In the genomic region with DNA sequence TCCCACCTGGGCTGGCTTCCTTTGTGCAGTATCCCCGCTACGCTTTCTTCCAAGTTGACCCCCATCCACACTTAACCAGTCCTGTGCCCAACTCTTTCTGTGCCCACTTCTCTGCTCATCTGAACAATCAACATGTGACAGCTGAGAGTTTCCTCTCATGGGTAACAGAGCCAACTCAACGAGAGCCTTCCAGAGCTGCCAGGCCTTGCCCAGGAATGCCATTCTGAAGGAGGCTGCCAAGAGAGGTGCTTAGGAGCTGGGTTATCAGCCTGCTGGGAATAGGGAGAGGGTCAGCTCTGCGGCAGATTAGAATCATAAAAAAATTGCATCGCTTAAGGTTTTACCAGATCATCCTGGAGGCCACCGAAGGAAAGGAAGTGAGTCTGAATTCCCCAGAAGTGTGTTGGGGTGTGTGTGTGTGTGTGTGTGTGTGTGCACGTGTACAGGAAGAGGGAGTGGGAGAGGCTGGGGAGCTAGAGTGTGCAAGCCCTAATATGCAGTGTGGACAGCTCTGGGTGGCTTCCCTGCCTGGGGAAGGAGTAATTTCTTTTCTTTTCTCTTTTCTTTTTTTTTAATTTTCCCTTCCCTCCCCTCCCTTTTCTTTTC, we compare ENCODE assay signal across 12 cellular contexts.
A peak's percentile ranks its signal among the peaks of the same experiment; 100 is the strongest.
DNase-seq lines count a peak whose midpoint lies in the region; ATAC-seq, FAIRE-seq and TF ChIP-seq lines count a peak whose summit lies in the region.
"Had no signal": no experiment of that assay in that cellular context is flagged by ENCODE, and none has a peak within 500 bp of the region (broad histone marks: within the 10 kb centered on the region; RNA-seq: fewer than 3 reads in every experiment).

No MANE protein-coding gene starts in this region.

- no peaks in the 10 kb centered on the region for H3K36me3 ChIP-seq in bronchial epithelial cell (ENCODE audit: control insufficient read depth, insufficient read depth, low read length)

- DNase-seq in activated T-cell treated with anti-CD3 and anti-CD28 coated beads, Interleukin-2, amount 50 U/mL, for 24 hours, result no peak
- no peak for DNase-seq in activated T-cell treated with anti-CD3 and anti-CD28 coated beads, Interleukin-2, amount 50 U/mL, for 4 hours
- no peak for DNase-seq in bronchial epithelial cell (ENCODE audit: low read depth)
- DNase-seq in type B pancreatic cell (ENCODE audit: extremely low spot score, unreplicated experiment), result no peak
- DNase-seq in D721Med (ENCODE audit: insufficient read length, low spot score), result no peak
- DNase-seq in SIG-M5 treated with dmso at 0.1 percent for 504 hours (lab: John Stamatoyannopoulos, UW; ENCODE audit: unreplicated experiment), result no peak
- no peak for DNase-seq in SIG-M5 (lab: John Stamatoyannopoulos, UW)
- DNase-seq: activated effector memory CD4-positive, alpha-beta T cell treated with Interleukin-2 at 50 U/mL for 16 hours; mesendoderm; NCI-H1436 treated with DMSO at 0.1 percent for 48 hours; retina had no signal

- no peaks in the 10 kb centered on the region for H3K9me3 Mint-ChIP-seq in activated T-cell treated with anti-CD3 and anti-CD28 coated beads, Interleukin-2, amount 50 U/mL, for 24 hours
- no peaks in the 10 kb centered on the region for H3K9me3 Mint-ChIP-seq in activated T-cell treated with anti-CD3 and anti-CD28 coated beads, Interleukin-2, amount 50 U/mL, for 4 hours
- H3K9me3 Mint-ChIP-seq in nephron, result no peaks in the 10 kb centered on the region
- H3K9me3 Mint-ChIP-seq in type B pancreatic cell, result no peaks in the 10 kb centered on the region

- peaks cover 7% of the 10 kb centered on the region for H3K4me1 Mint-ChIP-seq in activated T-cell treated with anti-CD3 and anti-CD28 coated beads, Interleukin-2, amount 50 U/mL, for 24 hours (ENCODE audit: low read depth)
- H3K4me1 Mint-ChIP-seq in activated T-cell treated with anti-CD3 and anti-CD28 coated beads, Interleukin-2, amount 50 U/mL, for 4 hours (ENCODE audit: low read depth), result no peaks in the 10 kb centered on the region
- H3K4me1 Mint-ChIP-seq in nephron, result peaks cover 34% of the 10 kb centered on the region
- H3K4me1 Mint-ChIP-seq in type B pancreatic cell (ENCODE audit: unreplicated experiment), result peaks cover 21% of the 10 kb centered on the region

- peaks cover 4% of the 10 kb centered on the region for H3K27me3 ChIP-seq in bronchial epithelial cell (ENCODE audit: control insufficient read depth, insufficient read depth, low read length)

- no peak overlapping the region for H3K4me3 ChIP-seq in bronchial epithelial cell (ENCODE audit: low read depth, low read length)

- peaks cover 4% of the 10 kb centered on the region for H3K27me3 Mint-ChIP-seq in activated T-cell treated with anti-CD3 and anti-CD28 coated beads, Interleukin-2, amount 50 U/mL, for 24 hours
- peaks cover 15% of the 10 kb centered on the region for H3K27me3 Mint-ChIP-seq in activated T-cell treated with anti-CD3 and anti-CD28 coated beads, Interleukin-2, amount 50 U/mL, for 4 hours (ENCODE audit: low read depth)
- H3K27me3 Mint-ChIP-seq in nephron (ENCODE audit: low read depth), result peaks cover 18% of the 10 kb centered on the region
- H3K27me3 Mint-ChIP-seq in type B pancreatic cell, result peaks cover 6% of the 10 kb centered on the region

- ATAC-seq in activated T-cell treated with anti-CD3 and anti-CD28 coated beads, Interleukin-2, amount 50 U/mL, for 4 hours, result no peak

- FAIRE-seq in bronchial epithelial cell (lab: Jason Lieb, UNC) (peak; percentile 52), D721Med (lab: Jason Lieb, UNC) (no peak)

- H3K36me3 Mint-ChIP-seq in activated T-cell treated with anti-CD3 and anti-CD28 coated beads, Interleukin-2, amount 50 U/mL, for 24 hours (ENCODE audit: low read depth), result no peaks in the 10 kb centered on the region
- H3K36me3 Mint-ChIP-seq in activated T-cell treated with anti-CD3 and anti-CD28 coated beads, Interleukin-2, amount 50 U/mL, for 4 hours (ENCODE audit: insufficient read depth), result no peaks in the 10 kb centered on the region
- H3K36me3 Mint-ChIP-seq in nephron (ENCODE audit: low read depth) (no peaks in the 10 kb centered on the region), type B pancreatic cell (no peaks in the 10 kb centered on the region)

- TF ChIP-seq CTCF in bronchial epithelial cell (IDR thresholded peaks at IDR 0.05; ENCODE audit: insufficient read depth, low read length, severe bottlenecking) (no peak), nephron (IDR thresholded peaks at IDR 0.05; ENCODE audit: unreplicated experiment in 3 of 3) (no peak), type B pancreatic cell (conservative IDR thresholded peaks at IDR 0.05) (no peak), D721Med (IDR thresholded peaks at IDR 0.05; ENCODE audit: insufficient read depth, missing control alignments) (no peak)

- H3K27ac Mint-ChIP-seq in activated T-cell treated with anti-CD3 and anti-CD28 coated beads, Interleukin-2, amount 50 U/mL, for 24 hours, result peak overlapping the region; percentile 22
- peak overlapping the region in 2 of 3 experiments; percentile 16 to 67 for H3K27ac Mint-ChIP-seq in nephron
- H3K27ac Mint-ChIP-seq in type B pancreatic cell, result peak overlapping the region; percentile 10

- H3K4me3 Mint-ChIP-seq in activated T-cell treated with anti-CD3 and anti-CD28 coated beads, Interleukin-2, amount 50 U/mL, for 24 hours, result no peak overlapping the region
- no peak overlapping the region for H3K4me3 Mint-ChIP-seq in activated T-cell treated with anti-CD3 and anti-CD28 coated beads, Interleukin-2, amount 50 U/mL, for 4 hours
- H3K4me3 Mint-ChIP-seq in nephron (no peak overlapping the region), type B pancreatic cell (no peak overlapping the region)
